Comparison of ENCODE assay signal across 24 cellular contexts in the genomic region with DNA sequence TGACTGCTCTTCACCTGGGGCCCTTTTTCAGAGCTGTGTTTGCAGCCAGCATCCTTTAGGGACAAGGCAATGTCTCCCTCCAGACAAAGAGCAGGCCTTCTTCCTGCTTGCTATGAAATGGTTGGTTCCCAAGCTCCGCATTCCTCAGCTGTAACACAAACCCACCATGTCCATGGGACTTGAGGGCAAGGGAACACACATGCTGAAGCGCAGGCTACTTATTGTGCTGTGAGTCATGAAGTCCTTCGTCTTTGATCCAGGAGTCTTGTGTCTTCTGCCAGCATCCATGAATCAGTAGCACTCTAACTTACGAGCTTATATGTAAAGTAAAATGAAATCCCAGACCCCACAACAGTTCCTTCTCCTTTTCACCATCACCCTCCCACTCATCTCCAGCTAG. TPM values are rescaled to one million over a fixed set of nuclear protein-coding genes. Genes with fewer than 3 reads are reported as not detected.
A peak's percentile ranks its signal among the peaks of the same experiment; 100 is the strongest.
DNase-seq lines count a peak whose midpoint lies in the region; ATAC-seq and TF ChIP-seq lines count a peak whose summit lies in the region.
"Had no signal": no experiment of that assay in that cellular context is flagged by ENCODE, and none has a peak within 500 bp of the region (broad histone marks: within the 10 kb centered on the region; RNA-seq: fewer than 3 reads in every experiment).

No MANE protein-coding gene starts in this region.

- peaks cover 11% of the 10 kb centered on the region for H3K4me1 Mint-ChIP-seq in activated CD8-positive, alpha-beta T cell treated with anti-CD3 and anti-CD28 coated beads, Interleukin-2, amount 10 ng/mL, durations not matched to agents 7 days and 5 days (ENCODE audit: low read depth)
- H3K4me1 Mint-ChIP-seq: memory B cell had no signal

- DNase-seq in AG04449 (ENCODE audit: low read depth, low spot score) (peak; percentile 7), GM03348 (ENCODE audit: low spot score) (peak; percentile 63), adipocyte (ENCODE audit: low read depth) (peak; percentile 56), foreskin fibroblast (peak; percentile 85 to 87), esophagus muscularis mucosa (ENCODE audit: extremely low spot score) (no peak)
- DNase-seq in activated CD4-positive, alpha-beta T cell treated with anti-CD3 and anti-CD28 coated beads, Interleukin-2, amount 50 U/mL, for 4 hours, result no peak
- DNase-seq in activated CD8-positive, alpha-beta T cell treated with anti-CD3 and anti-CD28 coated beads, Interleukin-2, amount 10 ng/mL, durations not matched to agents 7 days and 5 days, result no peak
- DNase-seq: activated CD4-positive, alpha-beta T cell treated with anti-CD3 and anti-CD28 coated beads for 4 hours; activated CD8-positive, alpha-beta memory T cell treated with anti-CD3 and anti-CD28 coated beads, Interleukin-2, amount 50 U/mL, for 48 hours; activated effector memory CD4-positive, alpha-beta T cell treated with Interleukin-2 at 50 U/mL for 16 hours; amniotic stem cell; CD8-positive, alpha-beta T cell; endodermal cell; foreskin melanocyte; hippocampal formation; Kasumi-1; naive thymus-derived CD8-positive, alpha-beta T cell; NCI-H1105 treated with DMSO at 0.1 percent for 48 hours; NCI-H510A; uterus had no signal

- intact Hi-C loops in esophagus muscularis mucosa (cut with DNase I), result no loop called here

- no peaks in the 10 kb centered on the region for H3K36me3 ChIP-seq in adipocyte (ENCODE audit: control insufficient read depth, insufficient read depth, low read length, severe bottlenecking)
- H3K36me3 ChIP-seq in esophagus muscularis mucosa, result no peaks in the 10 kb centered on the region
- H3K36me3 ChIP-seq: uterus had no signal

- H3K27me3 Mint-ChIP-seq in activated CD8-positive, alpha-beta T cell treated with anti-CD3 and anti-CD28 coated beads, Interleukin-2, amount 10 ng/mL, durations not matched to agents 7 days and 5 days (ENCODE audit: low read depth), result peaks cover 4% of the 10 kb centered on the region
- H3K27me3 Mint-ChIP-seq: naive thymus-derived CD8-positive, alpha-beta T cell had no signal

- H3K27ac ChIP-seq in esophagus muscularis mucosa (replicated peaks in 1 of 4), result no peak overlapping the region
- H3K27ac ChIP-seq: uterus had no signal

- no peak overlapping the region for H3K27ac Mint-ChIP-seq in activated CD8-positive, alpha-beta T cell treated with anti-CD3 and anti-CD28 coated beads, Interleukin-2, amount 10 ng/mL, durations not matched to agents 7 days and 5 days
- H3K27ac Mint-ChIP-seq: CD8-positive, alpha-beta T cell; endodermal cell; memory B cell; naive thymus-derived CD8-positive, alpha-beta T cell had no signal

- H3K27me3 ChIP-seq in adipocyte (replicated peaks; ENCODE audit: control insufficient read depth, insufficient read depth, low read length) (no peaks in the 10 kb centered on the region), esophagus muscularis mucosa (no peaks in the 10 kb centered on the region)
- H3K27me3 ChIP-seq: uterus had no signal

- ATAC-seq in GM18858 (IDR thresholded peaks at IDR 0.05; ENCODE audit: unreplicated experiment), result no peak
- no peak for ATAC-seq in activated CD8-positive, alpha-beta T cell treated with anti-CD3 and anti-CD28 coated beads, Interleukin-2, amount 10 ng/mL, durations not matched to agents 7 days and 5 days
- ATAC-seq: CD8-positive, alpha-beta T cell; naive thymus-derived CD8-positive, alpha-beta T cell had no signal

- no peak for TF ChIP-seq EP300 in esophagus muscularis mucosa (IDR thresholded peaks at IDR 0.05)

- no peak overlapping the region for H3K9ac ChIP-seq in adipocyte (ENCODE audit: low read length)

- H3K36me3 Mint-ChIP-seq in activated CD8-positive, alpha-beta T cell treated with anti-CD3 and anti-CD28 coated beads, Interleukin-2, amount 10 ng/mL, durations not matched to agents 7 days and 5 days (ENCODE audit: low read depth), result no peaks in the 10 kb centered on the region
- H3K36me3 Mint-ChIP-seq: CD8-positive, alpha-beta T cell; memory B cell; naive thymus-derived CD8-positive, alpha-beta T cell had no signal

- no peak overlapping the region for H3K4me3 Mint-ChIP-seq in activated CD8-positive, alpha-beta T cell treated with anti-CD3 and anti-CD28 coated beads, Interleukin-2, amount 10 ng/mL, durations not matched to agents 7 days and 5 days
- H3K4me3 Mint-ChIP-seq: CD8-positive, alpha-beta T cell; endodermal cell; memory B cell; naive thymus-derived CD8-positive, alpha-beta T cell had no signal

- POLR2A ChIA-PET in AG04449 (lab: Yijun Ruan, JAX), result no interaction called here
- POLR2A ChIA-PET in activated CD8-positive, alpha-beta T cell treated with anti-CD3 and anti-CD28 coated beads, Interleukin-2, amount 10 ng/mL, durations not matched to agents 7 days and 5 days (lab: Charles Lee), result no interaction called here

- no peaks in the 10 kb centered on the region for H3K9me3 ChIP-seq in adipocyte (ENCODE audit: control insufficient read depth, low read length)
- H3K9me3 ChIP-seq in esophagus muscularis mucosa, result no peaks in the 10 kb centered on the region
- H3K9me3 ChIP-seq: uterus had no signal

- TF ChIP-seq CTCF in AG04449 (IDR thresholded peaks at IDR 0.05; ENCODE audit: insufficient read depth, low read length, missing control alignments) (no peak), foreskin fibroblast (IDR thresholded peaks at IDR 0.05; ENCODE audit: low read depth, low read length) (no peak), esophagus muscularis mucosa (IDR thresholded peaks at IDR 0.05) (no peak)

- TF ChIP-seq POLR2A in esophagus muscularis mucosa (IDR thresholded peaks at IDR 0.05; ENCODE audit: low read depth), result no peak

- H3K9me3 Mint-ChIP-seq in activated CD8-positive, alpha-beta T cell treated with anti-CD3 and anti-CD28 coated beads, Interleukin-2, amount 10 ng/mL, durations not matched to agents 7 days and 5 days (ENCODE audit: insufficient read depth), result no peaks in the 10 kb centered on the region
- H3K9me3 Mint-ChIP-seq: CD8-positive, alpha-beta T cell; endodermal cell; memory B cell; naive thymus-derived CD8-positive, alpha-beta T cell had no signal

- CTCF ChIA-PET in AG04449 (lab: Yijun Ruan, JAX), result interaction anchor here (1.0 to 2.4 kb wide), 4 partner anchors 9 to 546 kb away, joined by 3 to 13 read pairs (median 4); no protein-coding TSS in a partner anchor
- CTCF ChIA-PET in activated CD8-positive, alpha-beta T cell treated with anti-CD3 and anti-CD28 coated beads, Interleukin-2, amount 10 ng/mL, durations not matched to agents 7 days and 5 days (lab: Charles Lee), result interaction anchor here (1.6 kb wide), 1 partner anchor 10 kb away, joined by 6 read pairs; no protein-coding TSS in a partner anchor

- H3K4me3 ChIP-seq in AG04449 (ENCODE audit: low read depth, low read length), result no peak overlapping the region
- H3K4me3 ChIP-seq in adipocyte (ENCODE audit: low read length), result no peak overlapping the region
- H3K4me3 ChIP-seq in foreskin fibroblast (ENCODE audit: low read depth in 1 of 2, low read length in 2 of 2), result no peak overlapping the region
- H3K4me3 ChIP-seq in esophagus muscularis mucosa, result no peak overlapping the region
- H3K4me3 ChIP-seq: uterus had no signal

- H3K4me1 ChIP-seq in adipocyte (ENCODE audit: control insufficient read depth, insufficient read depth, low read length) (peaks cover 2% of the 10 kb centered on the region), esophagus muscularis mucosa (peaks cover 0 to 10% (median 7%) of the 10 kb centered on the region in 4 donors)
- H3K4me1 ChIP-seq: uterus had no signal

- WGBS in esophagus muscularis mucosa, result 88% methylated on average over 4 of the region's 4 CpGs

RNA-seq across cellular contexts. Expression of a gene that starts 59.0 kb away (rescaled TPM):
- not detected for total RNA-seq in esophagus muscularis mucosa
- not detected for total RNA-seq in activated CD8-positive, alpha-beta T cell treated with anti-CD3 and anti-CD28 coated beads, Interleukin-2, amount 10 ng/mL, durations not matched to agents 7 days and 5 days
- total RNA-seq: A172; CD8-positive, alpha-beta T cell; chondrocyte; endodermal cell; naive thymus-derived CD8-positive, alpha-beta T cell; uterus had no signal

Comparison
In these comparisons a context has a peak if more than half of its experiments do, and no peak if none do; other contexts are left out.
1. DNase-seq: peak in AG04449 (single experiment), GM03348 (single experiment), adipocyte (single experiment) and foreskin fibroblast (2 of 2); none in activated CD4-positive, alpha-beta T cell treated with anti-CD3 and anti-CD28 coated beads, Interleukin-2, amount 50 U/mL, for 4 hours (0 of 2), esophagus muscularis mucosa (single experiment) and activated CD8-positive, alpha-beta T cell treated with anti-CD3 and anti-CD28 coated beads, Interleukin-2, amount 10 ng/mL, durations not matched to agents 7 days and 5 days (single experiment).